In genomic region chr7:151506901-151507382, GRCh38 we compare ENCODE assay signal across 9 cellular contexts. TPM values are rescaled to one million over a fixed set of nuclear protein-coding genes. Genes with fewer than 3 reads are reported as not detected.
DNase-seq lines count a peak whose midpoint lies in the region; ATAC-seq and TF ChIP-seq lines count a peak whose summit lies in the region.
"Had no signal": no experiment of that assay in that cellular context is flagged by ENCODE, and none has a peak within 500 bp of the region (broad histone marks: within the 10 kb centered on the region; RNA-seq: fewer than 3 reads in every experiment).

No MANE protein-coding gene starts in this region.

- no peaks in the 10 kb centered on the region for H3K9me3 ChIP-seq in PC-3 (ENCODE audit: low read length)
- H3K9me3 ChIP-seq: colonic mucosa had no signal

- no peaks in the 10 kb centered on the region for H3F3A ChIP-seq in PC-3 (ENCODE audit: low read length, unreplicated experiment)

- H3K4ac ChIP-seq in mesendoderm (ENCODE audit: low read depth, low read length), result no peak overlapping the region

- H3K23ac ChIP-seq in mesendoderm (ENCODE audit: low read length), result no peak overlapping the region

- no peak overlapping the region for H2AK5ac ChIP-seq in mesendoderm (ENCODE audit: low read length)

- H3K36me3 ChIP-seq in H7 (replicated peaks; ENCODE audit: control insufficient read depth, insufficient read depth, low read length), result no peaks in the 10 kb centered on the region
- H3K36me3 ChIP-seq in PC-3 (ENCODE audit: low read depth, low read length), result no peaks in the 10 kb centered on the region
- H3K36me3 ChIP-seq in mesendoderm (ENCODE audit: control insufficient read depth, insufficient read depth, low read length), result no peaks in the 10 kb centered on the region
- H3K36me3 ChIP-seq: colonic mucosa had no signal

- POLR2A ChIA-PET in PC-3 (lab: Charles Lee; ENCODE audit: unreplicated experiment), result no interaction called here

- H3K9ac ChIP-seq in PC-3 (ENCODE audit: low read length) (no peak overlapping the region), mesendoderm (ENCODE audit: low read length) (no peak overlapping the region)

- H2BK5ac ChIP-seq in mesendoderm (ENCODE audit: low read length), result no peak overlapping the region

- H2BK120ac ChIP-seq in mesendoderm (ENCODE audit: low read depth, low read length), result no peak overlapping the region

- H4K8ac ChIP-seq in mesendoderm (ENCODE audit: low read depth, low read length), result no peak overlapping the region

- H2BK15ac ChIP-seq in mesendoderm (replicated peaks; ENCODE audit: low read depth), result no peak overlapping the region

- intact Hi-C loops in PC-3 (cut with micrococcal nuclease), result no loop called here
- intact Hi-C loops in left colon (cut with DNase I, micrococcal nuclease), result no loop called here

- no TSS peak for BruUV-seq in PC-3 (replicated peaks; lab: Mats Ljungman, UMichigan)

- peaks cover 12% of the 10 kb centered on the region for H3K79me1 ChIP-seq in mesendoderm (ENCODE audit: low read length)

- no peaks in the 10 kb centered on the region for H3K9me2 ChIP-seq in PC-3 (replicated peaks; ENCODE audit: low read length)

- no peak overlapping the region for H4K5ac ChIP-seq in mesendoderm (ENCODE audit: low read length)

- no peak overlapping the region for H3K56ac ChIP-seq in mesendoderm (ENCODE audit: low read length)

- peaks cover 49% of the 10 kb centered on the region for H3K4me1 ChIP-seq in PC-3 (ENCODE audit: insufficient read depth, low read length)
- H3K4me1 ChIP-seq in mesendoderm (ENCODE audit: control insufficient read depth, low read depth, low read length), result no peaks in the 10 kb centered on the region
- H3K4me1 ChIP-seq: colonic mucosa had no signal

- peaks cover 97% of the 10 kb centered on the region for H4K20me1 ChIP-seq in PC-3 (ENCODE audit: low read length)

- H3K27ac ChIP-seq in PC-3 (ENCODE audit: low read length), result peak overlapping the region; percentile 2; the same call in 1 of the 2 replicates
- no peak overlapping the region for H3K27ac ChIP-seq in mesendoderm (ENCODE audit: low read depth, low read length)
- H3K27ac ChIP-seq: colonic mucosa had no signal

- H3K79me2 ChIP-seq in PC-3 (ENCODE audit: low read length) (peaks cover 100% of the 10 kb centered on the region), mesendoderm (ENCODE audit: control insufficient read depth, insufficient read depth, low read length) (peaks cover 79% of the 10 kb centered on the region)

- H3K4me3 ChIP-seq in H7 (ENCODE audit: insufficient read depth, low read depth, low read length), result no peak overlapping the region
- no peak overlapping the region for H3K4me3 ChIP-seq in PC-3 (ENCODE audit: low read length)
- H3K4me3 ChIP-seq in epithelial cell of proximal tubule (ENCODE audit: low read depth, low read length), result no peak overlapping the region
- no peak overlapping the region for H3K4me3 ChIP-seq in mesendoderm (ENCODE audit: low read length)
- H3K4me3 ChIP-seq: colonic mucosa had no signal

- no peak overlapping the region for H2AFZ ChIP-seq in PC-3 (ENCODE audit: low read length)

- DNase-seq in H7, result peak; percentile 47
- peak; percentile 54 for DNase-seq in PC-3
- DNase-seq in epithelial cell of proximal tubule (ENCODE audit: low read depth), result no peak
- peak; percentile 36 for DNase-seq in putamen (ENCODE audit: low spot score)
- DNase-seq in mesendoderm, result no peak
- DNase-seq in left colon, result no peak
- DNase-seq in NCI-H187 (lab: John Stamatoyannopoulos, UW), result no peak
- DNase-seq: colonic mucosa; stimulated activated naive B cell treated with anti-CD40 and anti-IgM and Interleukin-4, amounts not matched to agents 10 μg/mL and 1 μg/mL and 100 μg/mL, for 72 hours had no signal

- H3K4me2 ChIP-seq in PC-3 (ENCODE audit: low read length) (no peak overlapping the region), mesendoderm (ENCODE audit: low read length) (no peak overlapping the region)

- CTCF ChIA-PET in PC-3 (lab: Charles Lee), result interaction anchor here (1.0 kb wide), 1 partner anchor 47 kb away, joined by 6 read pairs; no protein-coding TSS in a partner anchor

- no peak overlapping the region for H3K18ac ChIP-seq in mesendoderm (ENCODE audit: low read length)

- ATAC-seq in PC-3 (peak; percentile 53), left colon (no peak)
- ATAC-seq: stimulated activated naive B cell treated with anti-CD40 and anti-IgM and Interleukin-4, amounts not matched to agents 10 μg/mL and 1 μg/mL and 100 μg/mL, for 72 hours had no signal

- TF ChIP-seq CTCF in PC-3 (conservative IDR thresholded peaks at IDR 0.05; ENCODE audit: low read depth, low read length) (peak; percentile 54), epithelial cell of proximal tubule (conservative IDR thresholded peaks at IDR 0.05; ENCODE audit: low read depth, low read length) (peak; percentile 17)

- H3K27me3 ChIP-seq in H7 (ENCODE audit: control insufficient read depth, insufficient read depth, low read length) (no peaks in the 10 kb centered on the region), PC-3 (ENCODE audit: low read length) (no peaks in the 10 kb centered on the region), mesendoderm (ENCODE audit: insufficient read depth, low read length, poor library complexity) (no peaks in the 10 kb centered on the region)
- H3K27me3 ChIP-seq: colonic mucosa had no signal

- WGBS in mesendoderm (ENCODE audit: extremely low coverage, insufficient coverage, low lambda C conversion rate), result no CpG with 5 or more reads among the region's 5 CpGs

RNA-seq across cellular contexts. Expression of gene RHEB, which starts 12.8 kb away (rescaled TPM):
- total RNA-seq in H7 (2014; rRNA removed; shearing (Covaris generic)), result 119 and 128 TPM in 2 replicates
- total RNA-seq in PC-3 (2014; rRNA removed) (87.0 and 99.3 TPM in 2 replicates), epithelial cell of proximal tubule (130 and 157 TPM in 2 replicates), left colon (10 to 100 TPM; 53.4 to 69.7 TPM)
- polyA plus RNA-seq in mesendoderm (2013, experiment 1 of 2), result 85.1 TPM
- 85.3 TPM for polyA plus RNA-seq in mesendoderm (2013, experiment 2 of 2)

Comparison
In these comparisons a context has a peak if more than half of its experiments do, and no peak if none do; other contexts are left out.
1. DNase-seq: peak in H7 (single experiment), PC-3 (single experiment) and putamen (single experiment); none in epithelial cell of proximal tubule (single experiment), mesendoderm (single experiment), left colon (0 of 2) and NCI-H187 (0 of 2).